ENCODE assay signal across 8 cellular contexts in genomic region chr2:219057709-219058540, GRCh38. TPM values are rescaled to one million over a fixed set of nuclear protein-coding genes. Genes with fewer than 3 reads are reported as not detected.
DNase-seq lines count a peak whose midpoint lies in the region; ATAC-seq, FAIRE-seq and TF ChIP-seq lines count a peak whose summit lies in the region.

No MANE protein-coding gene starts in this region.

- peak overlapping the region; percentile 68 for H2AFZ ChIP-seq in parathyroid adenoma

- FAIRE-seq in D721Med (lab: Jason Lieb, UNC) = no peak

- no peak overlapping the region for H3K4me2 ChIP-seq in parathyroid adenoma (ENCODE audit: low read length)

- H3K9me3 Mint-ChIP-seq in type B pancreatic cell = no peaks in the 10 kb centered on the region

- in situ Hi-C loops in KBM-7 (cut with MboI; ENCODE audit: low pct_unique_long_range_greater_than_20kb, low sequenced_read_pairs) = no loop called here

- TF ChIP-seq CTCF in D721Med (IDR thresholded peaks at IDR 0.05; ENCODE audit: insufficient read depth, missing control alignments) (peak; percentile 84), parathyroid adenoma (IDR thresholded peaks at IDR 0.05) (peak; percentile 89), type B pancreatic cell (conservative IDR thresholded peaks at IDR 0.05) (peak; percentile 89)

- no peaks in the 10 kb centered on the region for H3K9me3 ChIP-seq in SJCRH30 (replicated peaks)
- no peaks in the 10 kb centered on the region for H3K9me3 ChIP-seq in parathyroid adenoma (ENCODE audit: control insufficient read depth, low read length)

- H3K4me1 ChIP-seq in SJCRH30 (no peaks in the 10 kb centered on the region), parathyroid adenoma (peaks cover 20% of the 10 kb centered on the region)

- no peak overlapping the region for H3K27ac Mint-ChIP-seq in type B pancreatic cell

- H3K27me3 Mint-ChIP-seq in type B pancreatic cell = peaks cover 85% of the 10 kb centered on the region

- H3K36me3 Mint-ChIP-seq in type B pancreatic cell = no peaks in the 10 kb centered on the region

- peak overlapping the region; percentile 78 for H3K4me3 Mint-ChIP-seq in type B pancreatic cell

- H3K36me3 ChIP-seq in SJCRH30 (no peaks in the 10 kb centered on the region), parathyroid adenoma (ENCODE audit: control insufficient read depth, insufficient read depth, low read length) (no peaks in the 10 kb centered on the region)

- no peak overlapping the region for H3K27ac ChIP-seq in SJCRH30
- no peak overlapping the region for H3K27ac ChIP-seq in parathyroid adenoma

- H3K4me1 Mint-ChIP-seq in type B pancreatic cell (ENCODE audit: unreplicated experiment) = no peaks in the 10 kb centered on the region

- peak; percentile 71 for DNase-seq in D721Med (ENCODE audit: insufficient read length, low spot score)
- DNase-seq in KBM-7 = peak; percentile 62
- peak; percentile 63 to 76 for DNase-seq in SJCRH30
- DNase-seq in activated naive CD4-positive, alpha-beta T cell treated with Interleukin-2 at 50 U/mL for 16 hours = peak; percentile 82
- peak; percentile 84 for DNase-seq in Right ventricle myocardium superior
- DNase-seq in type B pancreatic cell (ENCODE audit: extremely low spot score, unreplicated experiment) = no peak

- intact Hi-C loops in Right ventricle myocardium superior (cut with DNase I) = loop anchor here (2.0 to 5.0 kb wide), 2 partner anchors 61 to 94 kb away; no protein-coding TSS in a partner anchor

- ATAC-seq in GM21576 (IDR thresholded peaks at IDR 0.05; ENCODE audit: unreplicated experiment) (peak; percentile 91), Right ventricle myocardium superior (ENCODE audit: poor library complexity) (peak; percentile 97)

- no peak overlapping the region for H3K9ac ChIP-seq in parathyroid adenoma

- H3K4me3 ChIP-seq in SJCRH30 = no peak overlapping the region
- H3K4me3 ChIP-seq in parathyroid adenoma (ENCODE audit: low read depth, low read length) = no peak overlapping the region

- H3K79me2 ChIP-seq in parathyroid adenoma = no peaks in the 10 kb centered on the region

- H3K27me3 ChIP-seq in SJCRH30 (no peaks in the 10 kb centered on the region), parathyroid adenoma (ENCODE audit: control insufficient read depth, insufficient read depth, low read length) (peaks cover 18% of the 10 kb centered on the region)

RNA-seq across cellular contexts. Expression of gene IHH, which starts 2.8 kb away (rescaled TPM):
- 0.10 TPM in 1 of 2 replicates, not detected in the other for total RNA-seq in SJCRH30 (2014; rRNA removed; shearing (Covaris generic))
- total RNA-seq in Right ventricle myocardium superior (not detected), type B pancreatic cell (ENCODE audit: low replicate concordance) (10.8 and 13.8 TPM in 2 replicates)

RNA-seq across cellular contexts. Expression of gene CFAP65, which starts 16.6 kb away (rescaled TPM):
- total RNA-seq in SJCRH30 (2014; rRNA removed; shearing (Covaris generic)) = not detected in 2 replicates
- total RNA-seq in Right ventricle myocardium superior = not detected
- total RNA-seq in type B pancreatic cell (ENCODE audit: low replicate concordance) = 0.29 and 2.1 TPM in 2 replicates

Comparison
In these comparisons a context has a peak if more than half of its experiments do, and no peak if none do; other contexts are left out.
1. RNA of gene IHH, which starts 2.8 kb away (total RNA-seq): 10.8 to 13.8 TPM in type B pancreatic cell; 0.10 TPM in SJCRH30 and not detected in Right ventricle myocardium superior (single experiment); every median in the first group is over 10 times any median in the second.
2. Peak in every context shown above with its lines, with median percentiles within 50 percentile points of each other: CTCF ChIP-seq.